Comparison of ENCODE assay signal across 1 cellular context in the genomic region with DNA sequence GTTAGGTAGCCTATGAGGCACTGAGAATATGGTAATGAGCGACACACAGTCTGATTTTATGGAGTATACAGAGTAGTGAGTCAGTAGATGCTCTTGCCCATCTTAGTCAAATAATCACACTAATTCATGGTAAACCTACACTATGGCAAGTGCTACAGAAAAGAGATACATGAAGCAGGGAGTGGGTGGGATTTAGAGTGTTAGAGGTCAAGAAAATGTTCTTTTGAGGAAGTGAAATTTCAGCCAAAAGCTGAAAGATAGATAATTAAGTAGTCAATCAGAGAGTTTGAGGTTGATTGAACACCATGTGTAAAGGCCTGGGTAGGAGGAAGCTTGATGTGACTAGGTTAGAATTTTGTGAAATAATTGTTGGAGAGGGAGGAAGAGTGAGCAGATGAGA.
TF ChIP-seq lines count a peak whose summit lies in the region.

No MANE protein-coding gene starts in this region.

TF ChIP-seq in GM23338, 12 proteins besides CTCF, POLR2A, EP300 and RAD21 (continued from another document):
- TF ChIP-seq CREB1 (CRISPR knock-in tag; IDR thresholded peaks at IDR 0.05; ENCODE audit: low read depth) = no peak
- TF ChIP-seq JUNB (IDR thresholded peaks at IDR 0.05; ENCODE audit: unreplicated experiment) = no peak
- no peak for TF ChIP-seq EZH2 (IDR thresholded peaks at IDR 0.05; ENCODE audit: low read depth, unreplicated experiment)
- no peak for TF ChIP-seq ZNF331 (CRISPR knock-in tag; IDR thresholded peaks at IDR 0.05; ENCODE audit: low read depth)
- TF ChIP-seq, protein P1, sequence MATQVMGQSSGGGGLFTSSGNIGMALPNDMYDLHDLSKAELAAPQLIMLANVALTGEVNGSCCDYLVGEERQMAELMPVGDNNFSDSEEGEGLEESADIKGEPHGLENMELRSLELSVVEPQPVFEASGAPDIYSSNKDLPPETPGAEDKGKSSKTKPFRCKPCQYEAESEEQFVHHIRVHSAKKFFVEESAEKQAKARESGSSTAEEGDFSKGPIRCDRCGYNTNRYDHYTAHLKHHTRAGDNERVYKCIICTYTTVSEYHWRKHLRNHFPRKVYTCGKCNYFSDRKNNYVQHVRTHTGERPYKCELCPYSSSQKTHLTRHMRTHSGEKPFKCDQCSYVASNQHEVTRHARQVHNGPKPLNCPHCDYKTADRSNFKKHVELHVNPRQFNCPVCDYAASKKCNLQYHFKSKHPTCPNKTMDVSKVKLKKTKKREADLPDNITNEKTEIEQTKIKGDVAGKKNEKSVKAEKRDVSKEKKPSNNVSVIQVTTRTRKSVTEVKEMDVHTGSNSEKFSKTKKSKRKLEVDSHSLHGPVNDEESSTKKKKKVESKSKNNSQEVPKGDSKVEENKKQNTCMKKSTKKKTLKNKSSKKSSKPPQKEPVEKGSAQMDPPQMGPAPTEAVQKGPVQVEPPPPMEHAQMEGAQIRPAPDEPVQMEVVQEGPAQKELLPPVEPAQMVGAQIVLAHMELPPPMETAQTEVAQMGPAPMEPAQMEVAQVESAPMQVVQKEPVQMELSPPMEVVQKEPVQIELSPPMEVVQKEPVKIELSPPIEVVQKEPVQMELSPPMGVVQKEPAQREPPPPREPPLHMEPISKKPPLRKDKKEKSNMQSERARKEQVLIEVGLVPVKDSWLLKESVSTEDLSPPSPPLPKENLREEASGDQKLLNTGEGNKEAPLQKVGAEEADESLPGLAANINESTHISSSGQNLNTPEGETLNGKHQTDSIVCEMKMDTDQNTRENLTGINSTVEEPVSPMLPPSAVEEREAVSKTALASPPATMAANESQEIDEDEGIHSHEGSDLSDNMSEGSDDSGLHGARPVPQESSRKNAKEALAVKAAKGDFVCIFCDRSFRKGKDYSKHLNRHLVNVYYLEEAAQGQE (IDR thresholded peaks at IDR 0.05; ENCODE audit: unreplicated experiment) = no peak
TF ChIP-seq in GM23338: peak in this region for 0.
